In genomic region chr14:69133206-69134125, GRCh38 we compare ENCODE assay signal across 1 cellular context.
A peak's percentile ranks its signal among the peaks of the same experiment; 100 is the strongest.
TF ChIP-seq lines count a peak whose summit lies in the region.

No MANE protein-coding gene starts in this region.

TF ChIP-seq in HCT116, 20 proteins besides CTCF, POLR2A, EP300 and RAD21 (continued from another document):
- TF ChIP-seq, protein P1, sequence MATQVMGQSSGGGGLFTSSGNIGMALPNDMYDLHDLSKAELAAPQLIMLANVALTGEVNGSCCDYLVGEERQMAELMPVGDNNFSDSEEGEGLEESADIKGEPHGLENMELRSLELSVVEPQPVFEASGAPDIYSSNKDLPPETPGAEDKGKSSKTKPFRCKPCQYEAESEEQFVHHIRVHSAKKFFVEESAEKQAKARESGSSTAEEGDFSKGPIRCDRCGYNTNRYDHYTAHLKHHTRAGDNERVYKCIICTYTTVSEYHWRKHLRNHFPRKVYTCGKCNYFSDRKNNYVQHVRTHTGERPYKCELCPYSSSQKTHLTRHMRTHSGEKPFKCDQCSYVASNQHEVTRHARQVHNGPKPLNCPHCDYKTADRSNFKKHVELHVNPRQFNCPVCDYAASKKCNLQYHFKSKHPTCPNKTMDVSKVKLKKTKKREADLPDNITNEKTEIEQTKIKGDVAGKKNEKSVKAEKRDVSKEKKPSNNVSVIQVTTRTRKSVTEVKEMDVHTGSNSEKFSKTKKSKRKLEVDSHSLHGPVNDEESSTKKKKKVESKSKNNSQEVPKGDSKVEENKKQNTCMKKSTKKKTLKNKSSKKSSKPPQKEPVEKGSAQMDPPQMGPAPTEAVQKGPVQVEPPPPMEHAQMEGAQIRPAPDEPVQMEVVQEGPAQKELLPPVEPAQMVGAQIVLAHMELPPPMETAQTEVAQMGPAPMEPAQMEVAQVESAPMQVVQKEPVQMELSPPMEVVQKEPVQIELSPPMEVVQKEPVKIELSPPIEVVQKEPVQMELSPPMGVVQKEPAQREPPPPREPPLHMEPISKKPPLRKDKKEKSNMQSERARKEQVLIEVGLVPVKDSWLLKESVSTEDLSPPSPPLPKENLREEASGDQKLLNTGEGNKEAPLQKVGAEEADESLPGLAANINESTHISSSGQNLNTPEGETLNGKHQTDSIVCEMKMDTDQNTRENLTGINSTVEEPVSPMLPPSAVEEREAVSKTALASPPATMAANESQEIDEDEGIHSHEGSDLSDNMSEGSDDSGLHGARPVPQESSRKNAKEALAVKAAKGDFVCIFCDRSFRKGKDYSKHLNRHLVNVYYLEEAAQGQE (IDR thresholded peaks at IDR 0.05; ENCODE audit: low read depth) = no peak
- TF ChIP-seq MAX (IDR thresholded peaks at IDR 0.05) = peak; percentile 50
- TF ChIP-seq TCF7L2 (IDR thresholded peaks at IDR 0.05; ENCODE audit: borderline replicate concordance, extremely low read depth, insufficient read depth, insufficient read length) = no peak
- no peak for TF ChIP-seq CBX3 (IDR thresholded peaks at IDR 0.05; ENCODE audit: low read depth)
